ENCODE assay signal across 14 cellular contexts in genomic region chr6:132085731-132086130, GRCh38.
DNase-seq lines count a peak whose midpoint lies in the region; ATAC-seq, FAIRE-seq and TF ChIP-seq lines count a peak whose summit lies in the region.
"Had no signal": no experiment of that assay in that cellular context is flagged by ENCODE, and none has a peak within 500 bp of the region (broad histone marks: within the 10 kb centered on the region; RNA-seq: fewer than 3 reads in every experiment).

No MANE protein-coding gene starts in this region.

- H3K4me2 ChIP-seq in HepG2 (ENCODE audit: low read depth, low read length), result peak overlapping the region; percentile 60
- H3K4me2 ChIP-seq in Karpas-422 (ENCODE audit: low read depth, low read length, poor library complexity, severe bottlenecking), result no peak overlapping the region

- TF ChIP-seq EP300 in HepG2 (IDR thresholded peaks at IDR 0.05; ENCODE audit: low read depth in 2 of 2, low read length in 2 of 2) (no peak), HepG2 (CRISPR knock-in tag; IDR thresholded peaks at IDR 0.05; ENCODE audit: borderline replicate concordance) (no peak)

- 41% methylated on average over 5 of the region's 5 CpGs for WGBS in HepG2 (ENCODE audit: low lambda C conversion rate)
- WGBS in right lobe of liver (ENCODE audit: insufficient coverage, low coverage, low lambda C conversion rate, missing lambda C conversion rate), result 60% methylated on average over 4 of the region's 5 CpGs

- CTCF ChIA-PET in HepG2 (lab: Yijun Ruan, JAX; ENCODE audit: low intra/inter-chr PET ratio, low total read pairs), result no interaction called here

- no peak for FAIRE-seq in HepG2 (lab: Jason Lieb, UNC)
- FAIRE-seq: K562 had no signal

- intact Hi-C loops in HepG2 (cut with micrococcal nuclease; ENCODE audit: unreplicated experiment) (no loop called here), right lobe of liver (cut with DNase I) (no loop called here)

- no peaks in the 10 kb centered on the region for H4K20me1 ChIP-seq in HepG2 (ENCODE audit: insufficient read depth, low read length)
- H4K20me1 ChIP-seq in Karpas-422 (ENCODE audit: insufficient read depth, low read depth, low read length), result no peaks in the 10 kb centered on the region

- H3K4me3 ChIP-seq in HepG2 (replicated peaks in 1 of 3; ENCODE audit: insufficient read depth in 1 of 3, low read depth in 2 of 3, low read length in 3 of 3), result peak overlapping the region in 1 of 3 experiments; percentile 24; a peak in 2 of 6 replicates
- H3K4me3 ChIP-seq in right lobe of liver, result no peak overlapping the region
- H3K4me3 ChIP-seq in adipocyte (ENCODE audit: low read length), result no peak overlapping the region
- no peak overlapping the region for H3K4me3 ChIP-seq in Karpas-422 (ENCODE audit: low read length)
- H3K4me3 ChIP-seq: K562 had no signal

- ATAC-seq in HepG2, result no peak; the same call in 1 of the 3 replicates
- ATAC-seq in right lobe of liver, result no peak
- ATAC-seq: K562; natural killer cell treated with Interleukin-12 subunit alpha and Interleukin-12 subunit beta and Interleukin-15 and Interleukin-18, amount 100 ng/mL, for 72 hours; stimulated activated naive CD8-positive, alpha-beta T cell treated with anti-CD3 and anti-CD28 coated beads, Interleukin-15, amount 100 ng/mL, for 72 hours had no signal

- no peaks in the 10 kb centered on the region for H3K9me2 ChIP-seq in Karpas-422 (replicated peaks; ENCODE audit: insufficient read depth, low read length)

- H3K27me3 ChIP-seq in HepG2 (ENCODE audit: control insufficient read depth in 1 of 2, insufficient read depth in 2 of 2, low read length in 2 of 2) (peaks cover 0 to 9% of the 10 kb centered on the region in 2 experiments; a peak in 2 of 5 replicates), right lobe of liver (no peaks in the 10 kb centered on the region), adipocyte (replicated peaks; ENCODE audit: control insufficient read depth, insufficient read depth, low read length) (no peaks in the 10 kb centered on the region), Karpas-422 (ENCODE audit: low read length) (no peaks in the 10 kb centered on the region)

- POLR2A ChIA-PET in HepG2 (lab: Yijun Ruan, JAX), result interaction anchor here (1.4 kb wide), 1 partner anchor 134 kb away, joined by 5 read pairs; the partner anchor contains the start of gene CCN2

- TF ChIP-seq POLR2A in HepG2 (IDR thresholded peaks at IDR 0.05; ENCODE audit: insufficient read depth in 1 of 2, low read depth in 2 of 2, low read length in 2 of 2) (no peak), right lobe of liver (IDR thresholded peaks at IDR 0.05) (no peak)

- H3K4me1 ChIP-seq in HepG2 (ENCODE audit: insufficient read depth, low read length), result peaks cover 14% of the 10 kb centered on the region; the same call in 1 of the 2 replicates
- no peaks in the 10 kb centered on the region for H3K4me1 ChIP-seq in right lobe of liver
- H3K4me1 ChIP-seq in adipocyte (ENCODE audit: control insufficient read depth, insufficient read depth, low read length), result peaks cover 16% of the 10 kb centered on the region
- H3K4me1 ChIP-seq in Karpas-422 (ENCODE audit: low read length), result no peaks in the 10 kb centered on the region

- H3K9ac ChIP-seq in HepG2 (ENCODE audit: insufficient read depth, low read depth, low read length), result no peak overlapping the region
- H3K9ac ChIP-seq in adipocyte (ENCODE audit: low read length), result peak overlapping the region; percentile 68
- H3K9ac ChIP-seq in Karpas-422 (ENCODE audit: low read length), result no peak overlapping the region

- DNase-seq in HepG2 (ENCODE audit: low spot score) (no peak), right lobe of liver (no peak), adipocyte (ENCODE audit: low read depth) (no peak), kidney glomerular epithelial cell (lab: John Stamatoyannopoulos, UW) (peak; percentile 46), iPS-NIHi7 (ENCODE audit: extremely low spot score) (no peak), putamen (ENCODE audit: low spot score) (no peak), NCI-H69 (lab: John Stamatoyannopoulos, UW) (no peak), Karpas-422 (no peak)
- DNase-seq: activated CD4-positive, alpha-beta T cell treated with anti-CD3 and anti-CD28 coated beads for 1 hour; NCI-H226; stimulated activated CD4-positive, alpha-beta T cell treated with anti-CD3 and anti-CD28 coated beads, Interleukin-2, amount 100 ng/mL, for 24 hours; stimulated activated naive CD8-positive, alpha-beta T cell treated with anti-CD3 and anti-CD28 coated beads, Interleukin-15, amount 100 ng/mL, for 72 hours had no signal

- H3K36me3 ChIP-seq in HepG2 (replicated peaks in 1 of 2; ENCODE audit: control insufficient read depth in 1 of 2, insufficient read depth in 2 of 2, low read length in 2 of 2) (no peaks in the 10 kb centered on the region), right lobe of liver (no peaks in the 10 kb centered on the region), adipocyte (ENCODE audit: control insufficient read depth, insufficient read depth, low read length, severe bottlenecking) (no peaks in the 10 kb centered on the region), Karpas-422 (ENCODE audit: insufficient read depth, low read length) (no peaks in the 10 kb centered on the region)

- H3K9me3 ChIP-seq in HepG2 (ENCODE audit: low read length), result no peaks in the 10 kb centered on the region
- H3K9me3 ChIP-seq in right lobe of liver, result no peaks in the 10 kb centered on the region
- H3K9me3 ChIP-seq in adipocyte (ENCODE audit: control insufficient read depth, low read length), result no peaks in the 10 kb centered on the region
- no peaks in the 10 kb centered on the region for H3K9me3 ChIP-seq in Karpas-422 (ENCODE audit: low read length)

- BruUV-seq in HepG2 (replicated peaks; lab: Mats Ljungman, UMichigan), result no TSS peak

- no peak overlapping the region for H3K27ac ChIP-seq in HepG2 (ENCODE audit: extremely low read length, insufficient read depth, low read length)
- H3K27ac ChIP-seq in right lobe of liver, result no peak overlapping the region
- no peak overlapping the region for H3K27ac ChIP-seq in Karpas-422 (ENCODE audit: low read length)

- H3K79me2 ChIP-seq in HepG2 (ENCODE audit: insufficient read depth, low read length), result no peaks in the 10 kb centered on the region
- no peaks in the 10 kb centered on the region for H3K79me2 ChIP-seq in Karpas-422 (ENCODE audit: low read length)

- TF ChIP-seq CTCF in HepG2 (CRISPR knock-in tag; IDR thresholded peaks at IDR 0.05) (no peak), right lobe of liver (IDR thresholded peaks at IDR 0.05) (no peak)

- TF ChIP-seq RAD21 in HepG2 (CRISPR knock-in tag; IDR thresholded peaks at IDR 0.05), result no peak

- in situ Hi-C loops in HepG2 (cut with HindIII; ENCODE audit: extremely low pct_ligation_motif_present, low pct_unique_long_range_greater_than_20kb), result no loop called here

- H2AFZ ChIP-seq in HepG2 (ENCODE audit: low read length), result peak overlapping the region; percentile 82
- H2AFZ ChIP-seq in Karpas-422 (ENCODE audit: low read length), result no peak overlapping the region

TF ChIP-seq in HepG2, 621 proteins besides CTCF, POLR2A, EP300 and RAD21:
- no peak for TF ChIP-seq FIP1L1 (IDR thresholded peaks at IDR 0.05; ENCODE audit: borderline replicate concordance, insufficient read depth, low read depth, low read length)
- peak; percentile 63 for TF ChIP-seq USF2 (IDR thresholded peaks at IDR 0.05; ENCODE audit: low read depth, low read length)
- peak; percentile 43; the same call in 1 of the 2 replicates for TF ChIP-seq USF2 (CRISPR knock-in tag; IDR thresholded peaks at IDR 0.05; ENCODE audit: borderline replicate concordance)
- TF ChIP-seq ZNF607 (CRISPR knock-in tag; IDR thresholded peaks at IDR 0.05; ENCODE audit: borderline replicate concordance), result no peak
